ENCODE assay signal across 1 cellular context in genomic region chr19:33392341-33393285, GRCh38.
TF ChIP-seq lines count a peak whose summit lies in the region.

No MANE protein-coding gene starts in this region.

TF ChIP-seq in HepG2, 621 proteins besides CTCF, POLR2A, EP300 and RAD21 (continued from another document and continues in another):
- TF ChIP-seq ATF5 (CRISPR knock-in tag; IDR thresholded peaks at IDR 0.05; ENCODE audit: low read depth), result peak; percentile 95
- peak; percentile 98 for TF ChIP-seq KLF13 (CRISPR knock-in tag; IDR thresholded peaks at IDR 0.05)
- peak; percentile 97 for TF ChIP-seq ZNF205 (CRISPR knock-in tag; IDR thresholded peaks at IDR 0.05)
- TF ChIP-seq HMGA1 (CRISPR knock-in tag; conservative IDR thresholded peaks at IDR 0.05), result no peak
- peak; percentile 88 for TF ChIP-seq ZBTB33 (CRISPR knock-in tag; IDR thresholded peaks at IDR 0.05)
- peak; percentile 93 for TF ChIP-seq ZNF432 (CRISPR knock-in tag; IDR thresholded peaks at IDR 0.05; ENCODE audit: borderline replicate concordance)
- TF ChIP-seq ZSCAN20 (CRISPR knock-in tag; IDR thresholded peaks at IDR 0.05; ENCODE audit: borderline replicate concordance), result peak; percentile 99
- no peak for TF ChIP-seq SNRNP70 (IDR thresholded peaks at IDR 0.05; ENCODE audit: low read depth, low read length)
- peak; percentile 91; the same call in 1 of the 2 replicates for TF ChIP-seq FLYWCH1 (CRISPR knock-in tag; IDR thresholded peaks at IDR 0.05)
- TF ChIP-seq YEATS2 (CRISPR knock-in tag; IDR thresholded peaks at IDR 0.05; ENCODE audit: borderline replicate concordance), result peak; percentile 84
- no peak for TF ChIP-seq MTA3 (CRISPR knock-in tag; IDR thresholded peaks at IDR 0.05)
- peak; percentile 98 for TF ChIP-seq XBP1 (CRISPR knock-in tag; IDR thresholded peaks at IDR 0.05)
- peak; percentile 99 for TF ChIP-seq ZNF615 (CRISPR knock-in tag; IDR thresholded peaks at IDR 0.05; ENCODE audit: borderline replicate concordance)
- no peak for TF ChIP-seq ZNF282 (IDR thresholded peaks at IDR 0.05; ENCODE audit: partially characterized antibody)
- peak; percentile 70; the same call in 1 of the 2 replicates for TF ChIP-seq ZBTB3 (CRISPR knock-in tag; IDR thresholded peaks at IDR 0.05; ENCODE audit: borderline replicate concordance, low read depth)
- TF ChIP-seq ZNF709 (CRISPR knock-in tag; IDR thresholded peaks at IDR 0.05), result peak; percentile 100
- no peak for TF ChIP-seq ZFP62 (CRISPR knock-in tag; IDR thresholded peaks at IDR 0.05)
- TF ChIP-seq FOSL1 (CRISPR knock-in tag; IDR thresholded peaks at IDR 0.05; ENCODE audit: borderline replicate concordance), result peak; percentile 81; the same call in 1 of the 2 replicates
- TF ChIP-seq RERE (CRISPR knock-in tag; IDR thresholded peaks at IDR 0.05; ENCODE audit: low read depth), result peak; percentile 84
- peak; percentile 82; the same call in 1 of the 2 replicates for TF ChIP-seq STAT5B (CRISPR knock-in tag; IDR thresholded peaks at IDR 0.05)
- TF ChIP-seq PRMT3 (CRISPR knock-in tag; IDR thresholded peaks at IDR 0.05; ENCODE audit: borderline replicate concordance, low read depth), result peak; percentile 99
- no peak for TF ChIP-seq HNRNPK (IDR thresholded peaks at IDR 0.05; ENCODE audit: low read depth, low read length, poor library complexity, severe bottlenecking)
- TF ChIP-seq ZNF512 (CRISPR knock-in tag; IDR thresholded peaks at IDR 0.05), result no peak
- no peak for TF ChIP-seq ZNF550 (CRISPR knock-in tag; IDR thresholded peaks at IDR 0.05; ENCODE audit: borderline replicate concordance)
- no peak for TF ChIP-seq TBP (CRISPR knock-in tag; IDR thresholded peaks at IDR 0.05)
- peak; percentile 100 for TF ChIP-seq TOPORS (CRISPR knock-in tag; IDR thresholded peaks at IDR 0.05)
- TF ChIP-seq TOE1 (CRISPR knock-in tag; IDR thresholded peaks at IDR 0.05), result peak; percentile 96; the same call in 1 of the 2 replicates
- TF ChIP-seq ZNF761 (CRISPR knock-in tag; conservative IDR thresholded peaks at IDR 0.05), result peak; percentile 99
- TF ChIP-seq GATA4 (IDR thresholded peaks at IDR 0.05; ENCODE audit: borderline replicate concordance, low read depth), result no peak; the same call in 1 of the 2 replicates
- peak; percentile 100 for TF ChIP-seq ZNF891 (CRISPR knock-in tag; IDR thresholded peaks at IDR 0.05)
- TF ChIP-seq NFE2 (CRISPR knock-in tag; IDR thresholded peaks at IDR 0.05), result peak; percentile 68; the same call in 1 of the 2 replicates
- TF ChIP-seq NFIB (CRISPR knock-in tag; IDR thresholded peaks at IDR 0.05; ENCODE audit: borderline replicate concordance), result peak; percentile 99
- TF ChIP-seq ZNF407 (CRISPR knock-in tag; IDR thresholded peaks at IDR 0.05; ENCODE audit: not compliant biosample characterization), result peak; percentile 97
- TF ChIP-seq TRIM24 (CRISPR knock-in tag; IDR thresholded peaks at IDR 0.05), result 0 out of 2 replicates have a peak, but pooled peaks have one; percentile 74
- peak; percentile 98 for TF ChIP-seq ZNF124 (CRISPR knock-in tag; IDR thresholded peaks at IDR 0.05)
- TF ChIP-seq TBL1XR1 (IDR thresholded peaks at IDR 0.05; ENCODE audit: borderline replicate concordance, low read length, partially characterized antibody), result peak; percentile 65
- peak; percentile 96 for TF ChIP-seq ZHX1 (CRISPR knock-in tag; IDR thresholded peaks at IDR 0.05; ENCODE audit: low read depth)
- TF ChIP-seq ZNF691 (CRISPR knock-in tag; IDR thresholded peaks at IDR 0.05; ENCODE audit: borderline replicate concordance, low read depth), result peak; percentile 96
- peak; percentile 97; the same call in 1 of the 2 replicates for TF ChIP-seq ZNF235 (CRISPR knock-in tag; IDR thresholded peaks at IDR 0.05; ENCODE audit: borderline replicate concordance)
